Comparison of ENCODE assay signal across 8 cellular contexts in the genomic region with DNA sequence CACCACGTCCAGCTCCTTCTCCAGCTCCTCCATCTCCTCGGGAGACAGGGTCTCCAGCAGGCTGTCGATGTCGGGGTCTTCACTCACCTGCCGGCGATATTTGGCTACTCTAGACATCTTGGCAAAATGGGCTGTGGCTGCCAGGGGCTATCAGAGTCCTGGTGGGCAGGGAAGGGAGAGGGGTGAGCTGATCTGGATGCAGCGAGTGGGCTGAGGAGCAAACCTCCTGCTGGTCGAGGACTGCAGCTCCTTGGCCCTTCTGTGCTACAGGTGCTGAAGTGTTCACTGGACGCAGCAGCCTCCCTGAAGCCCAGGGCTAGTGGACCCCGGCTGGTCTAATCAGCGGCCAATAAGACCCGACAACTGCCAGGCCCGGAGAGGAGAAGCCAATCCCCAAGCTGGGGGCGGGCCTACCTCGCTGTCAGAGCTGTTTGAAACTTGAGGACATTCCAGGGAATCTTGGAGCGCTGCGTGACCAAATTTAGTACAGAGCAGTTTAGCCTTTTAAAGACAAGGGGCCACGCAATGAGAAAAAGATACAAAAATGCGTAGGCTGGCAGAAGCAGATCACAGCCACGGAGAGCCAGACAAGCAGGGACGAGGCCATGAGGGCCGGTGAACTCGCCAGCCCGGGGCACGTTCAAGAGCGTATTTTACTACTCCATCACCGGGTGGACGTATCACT. TPM values are rescaled to one million over a fixed set of nuclear protein-coding genes. Genes with fewer than 3 reads are reported as not detected.
DNase-seq lines count a peak whose midpoint lies in the region; ATAC-seq and TF ChIP-seq lines count a peak whose summit lies in the region.

A gene (minus strand): TSS at position 325 of the 685 bp plus-strand sequence. CDS start 208 bp downstream, at position 117.

- DNase-seq in AG20443 (ENCODE audit: low spot score) (peak; percentile 93), aorta (peak; percentile 95 to 96), GOT3 (lab: John Stamatoyannopoulos, UW) (no peak)
- DNase-seq in activated T-helper 1 cell treated with anti-CD3 and anti-CD28 coated beads, Interleukin-12 subunit alpha, Interleukin-12 subunit beta, Interleukin-2, Interleukin-4 antibody, amounts not matched to agents 30 ng/mL and 10 ng/mL and 1 ng/mL, durations not matched to agents 14 hours and 24 hours and 36 hours (ENCODE audit: low spot score) = no peak
- DNase-seq in naive thymus-derived CD8-positive, alpha-beta T cell = peak in 1 of 10 donors; percentile 8
- DNase-seq in activated CD4-positive, alpha-beta T cell treated with anti-CD3 and anti-CD28 coated beads, Interleukin-2, amount 50 U/mL, for 1 hour = no peak

- TF ChIP-seq EP300 in gastroesophageal sphincter (IDR thresholded peaks at IDR 0.05) = no peak

- TF ChIP-seq CTCF in gastroesophageal sphincter (IDR thresholded peaks at IDR 0.05) = peak in 3 of 4 experiments; percentile 22 to 59 (median 38)

- 2% methylated on average over 19 of the region's 28 CpGs; no CpG with 5 or more reads in 1 of the 2 donors for WGBS in gastroesophageal sphincter (ENCODE audit: low coverage in 1 of 2), 2 donors
- WGBS in aorta, 2 donors = 0 to 1% methylated on average over 28 of the region's 28 CpGs

- H3K27ac Mint-ChIP-seq in activated T-helper 1 cell treated with anti-CD3 and anti-CD28 coated beads, Interleukin-12 subunit alpha, Interleukin-12 subunit beta, Interleukin-2, Interleukin-4 antibody, amounts not matched to agents 30 ng/mL and 10 ng/mL and 1 ng/mL, durations not matched to agents 14 hours and 24 hours and 36 hours = no peak within 1 kb of the TSS
- peak within 1 kb of the TSS in 4 of 10 donors; percentile 19 to 74 (median 58) for H3K27ac Mint-ChIP-seq in naive thymus-derived CD8-positive, alpha-beta T cell

- H3K4me3 ChIP-seq in HUES6 (ENCODE audit: low read depth, low read length) (peak within 1 kb of the TSS; percentile 70), gastroesophageal sphincter (peak within 1 kb of the TSS; percentile 67 to 98), aorta (ENCODE audit: low read length in 2 of 2) (peak within 1 kb of the TSS; percentile 77 to 100)

- no peak within 1 kb of the TSS for H3K27ac ChIP-seq in HUES6 (ENCODE audit: low read depth, low read length)
- peak within 1 kb of the TSS; percentile 92 to 100 (median 95) for H3K27ac ChIP-seq in gastroesophageal sphincter
- peak within 1 kb of the TSS; percentile 99 for H3K27ac ChIP-seq in aorta (ENCODE audit: low read depth in 1 of 2, low read length in 2 of 2)

- POLR2A ChIA-PET in naive thymus-derived CD8-positive, alpha-beta T cell (lab: Charles Lee) = interaction anchor here (1.5 kb wide), 1 partner anchor 9 kb away, joined by 5 read pairs; a partner anchor contains a TSS

- no peaks in the 10 kb centered on the region for H3K9me3 Mint-ChIP-seq in activated T-helper 1 cell treated with anti-CD3 and anti-CD28 coated beads, Interleukin-12 subunit alpha, Interleukin-12 subunit beta, Interleukin-2, Interleukin-4 antibody, amounts not matched to agents 30 ng/mL and 10 ng/mL and 1 ng/mL, durations not matched to agents 14 hours and 24 hours and 36 hours
- H3K9me3 Mint-ChIP-seq in naive thymus-derived CD8-positive, alpha-beta T cell = no peaks in the 10 kb centered on the region

- H3K9ac ChIP-seq in HUES6 (ENCODE audit: low read length) = peak within 1 kb of the TSS; percentile 41

- peak; percentile 93 for ATAC-seq in gastroesophageal sphincter
- peak; percentile 40 to 65 for ATAC-seq in naive thymus-derived CD8-positive, alpha-beta T cell
- peak; percentile 91 for ATAC-seq in aorta (ENCODE audit: low FRiP score)

- peaks cover 6% of the 10 kb centered on the region for H3K4me1 Mint-ChIP-seq in activated T-helper 1 cell treated with anti-CD3 and anti-CD28 coated beads, Interleukin-12 subunit alpha, Interleukin-12 subunit beta, Interleukin-2, Interleukin-4 antibody, amounts not matched to agents 30 ng/mL and 10 ng/mL and 1 ng/mL, durations not matched to agents 14 hours and 24 hours and 36 hours (ENCODE audit: low read depth)
- H3K4me1 Mint-ChIP-seq in naive thymus-derived CD8-positive, alpha-beta T cell = peaks cover 3 to 21% (median 15%) of the 10 kb centered on the region in 4 donors

- H3K27me3 Mint-ChIP-seq in activated T-helper 1 cell treated with anti-CD3 and anti-CD28 coated beads, Interleukin-12 subunit alpha, Interleukin-12 subunit beta, Interleukin-2, Interleukin-4 antibody, amounts not matched to agents 30 ng/mL and 10 ng/mL and 1 ng/mL, durations not matched to agents 14 hours and 24 hours and 36 hours (ENCODE audit: insufficient read depth) = peaks cover 53% of the 10 kb centered on the region
- peaks cover 39 to 65% (median 50%) of the 10 kb centered on the region in 5 donors for H3K27me3 Mint-ChIP-seq in naive thymus-derived CD8-positive, alpha-beta T cell

- H3K27me3 ChIP-seq in HUES6 (ENCODE audit: control insufficient read depth, insufficient read depth, low read length) = peaks cover 22% of the 10 kb centered on the region
- H3K27me3 ChIP-seq in gastroesophageal sphincter = no peaks in the 10 kb centered on the region
- H3K27me3 ChIP-seq in aorta (ENCODE audit: control insufficient read depth in 1 of 2, insufficient read depth in 2 of 2, low read length in 1 of 2) = no peaks in the 10 kb centered on the region

- H3K36me3 Mint-ChIP-seq in activated T-helper 1 cell treated with anti-CD3 and anti-CD28 coated beads, Interleukin-12 subunit alpha, Interleukin-12 subunit beta, Interleukin-2, Interleukin-4 antibody, amounts not matched to agents 30 ng/mL and 10 ng/mL and 1 ng/mL, durations not matched to agents 14 hours and 24 hours and 36 hours (ENCODE audit: low read depth) = no peaks in the 10 kb centered on the region
- no peaks in the 10 kb centered on the region for H3K36me3 Mint-ChIP-seq in naive thymus-derived CD8-positive, alpha-beta T cell

- H3K4me1 ChIP-seq in HUES6 (ENCODE audit: control insufficient read depth, insufficient read depth, low read length) (peaks cover 23% of the 10 kb centered on the region), gastroesophageal sphincter (peaks cover 0 to 23% (median 0%) of the 10 kb centered on the region in 3 donors), aorta (ENCODE audit: control insufficient read depth in 1 of 2, insufficient read depth in 2 of 2, low read length in 2 of 2) (peaks cover 2 to 3% of the 10 kb centered on the region in 2 donors)

- intact Hi-C loops in activated T-helper 1 cell treated with anti-CD3 and anti-CD28 coated beads, Interleukin-12 subunit alpha, Interleukin-12 subunit beta, Interleukin-2, Interleukin-4 antibody, amounts not matched to agents 30 ng/mL and 10 ng/mL and 1 ng/mL, durations not matched to agents 14 hours and 24 hours and 36 hours (cut with micrococcal nuclease) = no loop called here
- intact Hi-C loops in aorta (cut with DNase I) = loop anchor here (1.0 to 2.0 kb wide), 3 partner anchors 18 to 50 kb away; no protein-coding TSS in a partner anchor

- H3K4me3 Mint-ChIP-seq in activated T-helper 1 cell treated with anti-CD3 and anti-CD28 coated beads, Interleukin-12 subunit alpha, Interleukin-12 subunit beta, Interleukin-2, Interleukin-4 antibody, amounts not matched to agents 30 ng/mL and 10 ng/mL and 1 ng/mL, durations not matched to agents 14 hours and 24 hours and 36 hours = peak within 1 kb of the TSS; percentile 19
- peak within 1 kb of the TSS; percentile 45 to 86 (median 69) for H3K4me3 Mint-ChIP-seq in naive thymus-derived CD8-positive, alpha-beta T cell

- TF ChIP-seq POLR2A in gastroesophageal sphincter (IDR thresholded peaks at IDR 0.05) = peak; percentile 97 to 98

- no peaks in the 10 kb centered on the region for H3K36me3 ChIP-seq in HUES6 (ENCODE audit: control insufficient read depth, insufficient read depth, low read length)
- peaks cover 0 to 26% of the 10 kb centered on the region in 2 donors for H3K36me3 ChIP-seq in gastroesophageal sphincter
- peaks cover 4 to 6% of the 10 kb centered on the region in 2 donors for H3K36me3 ChIP-seq in aorta (ENCODE audit: control insufficient read depth in 1 of 2, insufficient read depth in 2 of 2, low read length in 1 of 2)

- H3K9me3 ChIP-seq in HUES6 (ENCODE audit: control insufficient read depth, insufficient read depth, low read depth, low read length) = no peaks in the 10 kb centered on the region
- no peaks in the 10 kb centered on the region for H3K9me3 ChIP-seq in gastroesophageal sphincter
- H3K9me3 ChIP-seq in aorta (ENCODE audit: control insufficient read depth, low read length) = no peaks in the 10 kb centered on the region

RNA-seq across cellular contexts. Expression of the gene that starts here (rescaled TPM):
- total RNA-seq in activated T-helper 1 cell treated with anti-CD3 and anti-CD28 coated beads, Interleukin-12 subunit alpha, Interleukin-12 subunit beta, Interleukin-2, Interleukin-4 antibody, amounts not matched to agents 30 ng/mL and 10 ng/mL and 1 ng/mL, durations not matched to agents 14 hours and 24 hours and 36 hours = not detected in 2 replicates
- 1,000 to 10,000 TPM; 1,267 to 1,570 (median 1,475) TPM for total RNA-seq in gastroesophageal sphincter
- total RNA-seq in naive thymus-derived CD8-positive, alpha-beta T cell = not detected
- polyA plus RNA-seq in naive thymus-derived CD8-positive, alpha-beta T cell = not detected
- total RNA-seq in aorta = 100 to 1,000 TPM; 347 to 469 TPM
- polyA plus RNA-seq in aorta = 100 to 1,000 TPM; 368 to 601 TPM

Comparison
In these comparisons a context has a peak if more than half of its experiments do, and no peak if none do; other contexts are left out.
1. RNA of the gene that starts here (total RNA-seq): 1,267 to 1,570 TPM in gastroesophageal sphincter and 347 to 469 TPM in aorta; not detected in activated T-helper 1 cell treated with anti-CD3 and anti-CD28 coated beads, Interleukin-12 subunit alpha, Interleukin-12 subunit beta, Interleukin-2, Interleukin-4 antibody, amounts not matched to agents 30 ng/mL and 10 ng/mL and 1 ng/mL, durations not matched to agents 14 hours and 24 hours and 36 hours and not detected in naive thymus-derived CD8-positive, alpha-beta T cell; every median in the first group is over 100 times any median in the second.
2. RNA of the gene that starts here (polyA plus RNA-seq): 368 to 601 TPM in aorta; not detected in naive thymus-derived CD8-positive, alpha-beta T cell; every median in the first group is over 100 times any median in the second.
3. Peak in ATAC-seq in naive thymus-derived CD8-positive, alpha-beta T cell; RNA of the gene not detected or under 1 TPM.
4. DNase-seq: peak in AG20443 (single experiment) and aorta (2 of 2); none in activated T-helper 1 cell treated with anti-CD3 and anti-CD28 coated beads, Interleukin-12 subunit alpha, Interleukin-12 subunit beta, Interleukin-2, Interleukin-4 antibody, amounts not matched to agents 30 ng/mL and 10 ng/mL and 1 ng/mL, durations not matched to agents 14 hours and 24 hours and 36 hours (single experiment), GOT3 (single experiment) and activated CD4-positive, alpha-beta T cell treated with anti-CD3 and anti-CD28 coated beads, Interleukin-2, amount 50 U/mL, for 1 hour (single experiment).
5. Peak in every context shown above with its lines, with median percentiles within 50 percentile points of each other: H3K4me3 ChIP-seq and ATAC-seq.